ENCODE assay signal across 9 cellular contexts in the genomic region with DNA sequence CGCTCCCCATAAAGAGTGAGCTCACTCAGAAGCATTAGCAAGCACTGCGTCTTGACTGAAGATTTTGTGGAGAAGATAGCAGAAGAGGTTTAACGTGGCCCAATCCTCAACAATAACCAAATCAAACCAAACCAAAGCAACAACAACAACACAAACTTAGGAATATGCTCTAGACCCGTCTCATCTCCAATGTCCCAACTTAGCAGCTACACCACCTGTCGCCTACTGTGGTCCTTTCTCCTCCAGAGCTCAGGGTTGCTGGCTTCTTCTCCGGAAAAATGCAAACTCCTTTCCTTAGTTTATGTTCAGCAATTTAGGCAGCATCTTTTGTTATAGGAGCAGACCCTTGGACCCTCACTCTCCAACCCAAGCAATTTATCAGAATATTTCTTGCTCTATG.
"Had no signal": no experiment of that assay in that cellular context is flagged by ENCODE, and none has a peak within 500 bp of the region (broad histone marks: within the 10 kb centered on the region; RNA-seq: fewer than 3 reads in every experiment).

No MANE protein-coding gene starts in this region.

- ATAC-seq: GM23338, HCT116 had no signal

- H3K9ac ChIP-seq: GM23248 had no signal

- H2AFZ ChIP-seq: GM23248, GM23338 had no signal

- H3K9me3 ChIP-seq: HAP-1 had no signal

- H3K27ac ChIP-seq: GM23248 had no signal

- DNase-seq: GM23248, GOT3, H7, H9, HCEC 1CT, HFFc6 had no signal

- H3K36me3 ChIP-seq: HAP-1 had no signal

- H3K4me3 ChIP-seq: GM23248, GM23338, HAP-1 had no signal

- H3K4me1 ChIP-seq: HAP-1 had no signal

- H3K4me2 ChIP-seq: GM23338 had no signal
